In the genomic region with DNA sequence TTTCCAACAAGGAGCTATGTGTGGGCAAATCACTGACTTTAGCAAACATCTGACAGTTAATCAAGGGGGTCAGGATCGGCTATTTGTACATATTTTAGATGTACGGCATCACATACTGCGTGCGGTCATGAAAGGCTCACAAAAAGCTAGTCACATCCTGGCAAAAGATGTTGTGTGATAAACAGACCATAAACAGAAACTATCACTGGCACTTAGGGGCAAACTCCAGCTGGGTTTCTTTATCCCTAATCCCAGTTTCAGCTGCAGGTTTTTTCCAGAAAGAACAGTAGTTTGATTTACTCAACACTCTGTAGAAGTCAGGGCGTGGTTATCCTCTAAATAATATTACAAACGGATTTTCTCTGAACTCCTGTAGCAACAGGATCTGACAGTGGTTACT, we compare ENCODE assay signal across 8 cellular contexts.
DNase-seq lines count a peak whose midpoint lies in the region; ATAC-seq lines count a peak whose summit lies in the region.

No MANE protein-coding gene starts in this region.

- intact Hi-C loops in activated CD4-positive, alpha-beta T cell treated with anti-CD3 and anti-CD28 coated beads, Interleukin-2, amount 10 ng/mL, durations not matched to agents 24 days and 14 days (cut with micrococcal nuclease): no loop called here
- intact Hi-C loops in posterior vena cava (cut with DNase I): no loop called here

- ATAC-seq in activated naive CD4-positive, alpha-beta T cell treated with anti-CD3 and anti-CD28 coated beads, Interleukin-2, amount 50 U/mL, for 72 hours: no peak
- ATAC-seq in HG03442 (IDR thresholded peaks at IDR 0.05; ENCODE audit: unreplicated experiment): no peak
- ATAC-seq in GM19351 (IDR thresholded peaks at IDR 0.05; ENCODE audit: unreplicated experiment): no peak

- H3K36me3 Mint-ChIP-seq in activated CD4-positive, alpha-beta T cell treated with anti-CD3 and anti-CD28 coated beads, Interleukin-2, amount 10 ng/mL, durations not matched to agents 24 days and 14 days (ENCODE audit: low read depth): peaks cover 28% of the 10 kb centered on the region
- peaks cover 27 to 37% of the 10 kb centered on the region in 2 donors for H3K36me3 Mint-ChIP-seq in activated naive CD4-positive, alpha-beta T cell treated with anti-CD3 and anti-CD28 coated beads, Interleukin-2, amount 50 U/mL, for 72 hours

- H3K4me1 Mint-ChIP-seq in activated CD4-positive, alpha-beta T cell treated with anti-CD3 and anti-CD28 coated beads, Interleukin-2, amount 10 ng/mL, durations not matched to agents 24 days and 14 days: peaks cover 47% of the 10 kb centered on the region

- H3K9me3 Mint-ChIP-seq in activated CD4-positive, alpha-beta T cell treated with anti-CD3 and anti-CD28 coated beads, Interleukin-2, amount 10 ng/mL, durations not matched to agents 24 days and 14 days: peaks cover 17% of the 10 kb centered on the region
- H3K9me3 Mint-ChIP-seq in activated naive CD4-positive, alpha-beta T cell treated with anti-CD3 and anti-CD28 coated beads, Interleukin-2, amount 50 U/mL, for 72 hours: peaks cover 9 to 15% of the 10 kb centered on the region in 2 donors

- H3K27ac Mint-ChIP-seq in activated CD4-positive, alpha-beta T cell treated with anti-CD3 and anti-CD28 coated beads, Interleukin-2, amount 10 ng/mL, durations not matched to agents 24 days and 14 days: peak overlapping the region; percentile 96
- H3K27ac Mint-ChIP-seq in activated naive CD4-positive, alpha-beta T cell treated with anti-CD3 and anti-CD28 coated beads, Interleukin-2, amount 50 U/mL, for 72 hours: peak overlapping the region; percentile 89 to 93

- no peaks in the 10 kb centered on the region for H3K27me3 Mint-ChIP-seq in activated CD4-positive, alpha-beta T cell treated with anti-CD3 and anti-CD28 coated beads, Interleukin-2, amount 10 ng/mL, durations not matched to agents 24 days and 14 days

- peak; percentile 79 for DNase-seq in activated CD4-positive, alpha-beta T cell treated with anti-CD3 and anti-CD28 coated beads, Interleukin-2, amount 10 ng/mL, durations not matched to agents 24 days and 14 days
- no peak for DNase-seq in activated CD4-positive, alpha-beta T cell treated with anti-CD3 and anti-CD28 coated beads for 48 hours
- DNase-seq in activated naive CD4-positive, alpha-beta T cell treated with anti-CD3 and anti-CD28 coated beads, Interleukin-2, amount 50 U/mL, for 72 hours (ENCODE audit: low spot score in 2 of 2): no peak
- peak; percentile 64 for DNase-seq in glomerular endothelial cell (ENCODE audit: extremely low read depth, low read depth, low spot score)
- peak; percentile 22 for DNase-seq in stromal cell of bone marrow (ENCODE audit: low read depth)
- no peak for DNase-seq in posterior vena cava (ENCODE audit: low spot score)

- H3K4me3 Mint-ChIP-seq in activated CD4-positive, alpha-beta T cell treated with anti-CD3 and anti-CD28 coated beads, Interleukin-2, amount 10 ng/mL, durations not matched to agents 24 days and 14 days: peak overlapping the region; percentile 85

Comparison
In these comparisons a context has a peak if more than half of its experiments do, and no peak if none do; other contexts are left out.
1. DNase-seq: peak in activated CD4-positive, alpha-beta T cell treated with anti-CD3 and anti-CD28 coated beads, Interleukin-2, amount 10 ng/mL, durations not matched to agents 24 days and 14 days (single experiment), glomerular endothelial cell (single experiment) and stromal cell of bone marrow (single experiment); none in activated CD4-positive, alpha-beta T cell treated with anti-CD3 and anti-CD28 coated beads for 48 hours (single experiment), activated naive CD4-positive, alpha-beta T cell treated with anti-CD3 and anti-CD28 coated beads, Interleukin-2, amount 50 U/mL, for 72 hours (0 of 2) and posterior vena cava (single experiment).